In the genomic region with DNA sequence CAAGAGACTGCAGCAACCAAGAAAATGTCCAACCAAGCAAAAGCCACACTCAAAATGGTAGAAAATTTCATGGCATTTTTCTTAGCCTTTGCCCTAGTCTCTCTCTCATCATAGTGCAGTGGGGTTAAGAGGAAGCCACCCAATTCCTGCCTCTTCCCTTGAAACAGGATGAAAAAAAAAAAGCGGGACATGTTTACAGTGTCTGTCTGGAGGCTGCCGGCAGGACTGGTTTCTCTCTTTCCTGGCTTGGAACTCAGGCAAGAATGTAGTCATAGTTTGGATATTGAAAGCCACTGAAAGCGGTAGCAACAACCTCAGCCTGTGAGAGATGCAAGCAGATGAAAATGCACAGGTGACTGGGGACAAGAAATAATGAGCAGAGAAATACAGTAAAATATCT, we compare ENCODE assay signal across 2 cellular contexts.
TF ChIP-seq lines count a peak whose summit lies in the region.

No MANE protein-coding gene starts in this region.

TF ChIP-seq in SK-N-SH treated with all-trans-retinoic acid at 6 μM for 48 hours, 23 proteins besides CTCF, POLR2A, EP300 and RAD21:
- no peak for TF ChIP-seq ZNF565 (CRISPR knock-in tag; conservative IDR thresholded peaks at IDR 0.05; ENCODE audit: low read depth)
- no peak for TF ChIP-seq PPARA (CRISPR knock-in tag; IDR thresholded peaks at IDR 0.05; ENCODE audit: borderline replicate concordance)
- no peak for TF ChIP-seq SNAI2 (CRISPR knock-in tag; IDR thresholded peaks at IDR 0.05)
- TF ChIP-seq TOX (CRISPR knock-in tag; IDR thresholded peaks at IDR 0.05; ENCODE audit: borderline replicate concordance) = no peak
- TF ChIP-seq ZNF70 (CRISPR knock-in tag; IDR thresholded peaks at IDR 0.05) = no peak
- no peak for TF ChIP-seq TCF4 (CRISPR knock-in tag; IDR thresholded peaks at IDR 0.05; ENCODE audit: borderline replicate concordance)
- TF ChIP-seq, protein P1, sequence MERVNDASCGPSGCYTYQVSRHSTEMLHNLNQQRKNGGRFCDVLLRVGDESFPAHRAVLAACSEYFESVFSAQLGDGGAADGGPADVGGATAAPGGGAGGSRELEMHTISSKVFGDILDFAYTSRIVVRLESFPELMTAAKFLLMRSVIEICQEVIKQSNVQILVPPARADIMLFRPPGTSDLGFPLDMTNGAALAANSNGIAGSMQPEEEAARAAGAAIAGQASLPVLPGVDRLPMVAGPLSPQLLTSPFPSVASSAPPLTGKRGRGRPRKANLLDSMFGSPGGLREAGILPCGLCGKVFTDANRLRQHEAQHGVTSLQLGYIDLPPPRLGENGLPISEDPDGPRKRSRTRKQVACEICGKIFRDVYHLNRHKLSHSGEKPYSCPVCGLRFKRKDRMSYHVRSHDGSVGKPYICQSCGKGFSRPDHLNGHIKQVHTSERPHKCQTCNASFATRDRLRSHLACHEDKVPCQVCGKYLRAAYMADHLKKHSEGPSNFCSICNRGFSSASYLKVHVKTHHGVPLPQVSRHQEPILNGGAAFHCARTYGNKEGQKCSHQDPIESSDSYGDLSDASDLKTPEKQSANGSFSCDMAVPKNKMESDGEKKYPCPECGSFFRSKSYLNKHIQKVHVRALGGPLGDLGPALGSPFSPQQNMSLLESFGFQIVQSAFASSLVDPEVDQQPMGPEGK (CRISPR knock-in tag; IDR thresholded peaks at IDR 0.05; ENCODE audit: borderline replicate concordance) = no peak
- TF ChIP-seq ZC3H10 (CRISPR knock-in tag; IDR thresholded peaks at IDR 0.05) = no peak
- TF ChIP-seq ARNTL (CRISPR knock-in tag; IDR thresholded peaks at IDR 0.05; ENCODE audit: borderline replicate concordance, low read depth) = no peak
- no peak for TF ChIP-seq ZFP3 (CRISPR knock-in tag; IDR thresholded peaks at IDR 0.05)
- TF ChIP-seq, protein P2, sequence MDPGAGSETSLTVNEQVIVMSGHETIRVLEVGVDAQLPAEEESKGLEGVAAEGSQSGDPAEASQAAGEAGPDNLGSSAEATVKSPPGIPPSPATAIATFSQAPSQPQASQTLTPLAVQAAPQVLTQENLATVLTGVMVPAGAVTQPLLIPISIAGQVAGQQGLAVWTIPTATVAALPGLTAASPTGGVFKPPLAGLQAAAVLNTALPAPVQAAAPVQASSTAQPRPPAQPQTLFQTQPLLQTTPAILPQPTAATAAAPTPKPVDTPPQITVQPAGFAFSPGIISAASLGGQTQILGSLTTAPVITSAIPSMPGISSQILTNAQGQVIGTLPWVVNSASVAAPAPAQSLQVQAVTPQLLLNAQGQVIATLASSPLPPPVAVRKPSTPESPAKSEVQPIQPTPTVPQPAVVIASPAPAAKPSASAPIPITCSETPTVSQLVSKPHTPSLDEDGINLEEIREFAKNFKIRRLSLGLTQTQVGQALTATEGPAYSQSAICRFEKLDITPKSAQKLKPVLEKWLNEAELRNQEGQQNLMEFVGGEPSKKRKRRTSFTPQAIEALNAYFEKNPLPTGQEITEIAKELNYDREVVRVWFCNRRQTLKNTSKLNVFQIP (CRISPR knock-in tag; IDR thresholded peaks at IDR 0.05; ENCODE audit: borderline replicate concordance, low read depth) = no peak
- TF ChIP-seq ISL1 (CRISPR knock-in tag; IDR thresholded peaks at IDR 0.05) = no peak
- TF ChIP-seq BACH2 (CRISPR knock-in tag; IDR thresholded peaks at IDR 0.05; ENCODE audit: borderline replicate concordance) = no peak
- no peak for TF ChIP-seq ZFP30 (CRISPR knock-in tag; IDR thresholded peaks at IDR 0.05)
- no peak for TF ChIP-seq ZNF8 (CRISPR knock-in tag; IDR thresholded peaks at IDR 0.05)
- TF ChIP-seq, protein P3, sequence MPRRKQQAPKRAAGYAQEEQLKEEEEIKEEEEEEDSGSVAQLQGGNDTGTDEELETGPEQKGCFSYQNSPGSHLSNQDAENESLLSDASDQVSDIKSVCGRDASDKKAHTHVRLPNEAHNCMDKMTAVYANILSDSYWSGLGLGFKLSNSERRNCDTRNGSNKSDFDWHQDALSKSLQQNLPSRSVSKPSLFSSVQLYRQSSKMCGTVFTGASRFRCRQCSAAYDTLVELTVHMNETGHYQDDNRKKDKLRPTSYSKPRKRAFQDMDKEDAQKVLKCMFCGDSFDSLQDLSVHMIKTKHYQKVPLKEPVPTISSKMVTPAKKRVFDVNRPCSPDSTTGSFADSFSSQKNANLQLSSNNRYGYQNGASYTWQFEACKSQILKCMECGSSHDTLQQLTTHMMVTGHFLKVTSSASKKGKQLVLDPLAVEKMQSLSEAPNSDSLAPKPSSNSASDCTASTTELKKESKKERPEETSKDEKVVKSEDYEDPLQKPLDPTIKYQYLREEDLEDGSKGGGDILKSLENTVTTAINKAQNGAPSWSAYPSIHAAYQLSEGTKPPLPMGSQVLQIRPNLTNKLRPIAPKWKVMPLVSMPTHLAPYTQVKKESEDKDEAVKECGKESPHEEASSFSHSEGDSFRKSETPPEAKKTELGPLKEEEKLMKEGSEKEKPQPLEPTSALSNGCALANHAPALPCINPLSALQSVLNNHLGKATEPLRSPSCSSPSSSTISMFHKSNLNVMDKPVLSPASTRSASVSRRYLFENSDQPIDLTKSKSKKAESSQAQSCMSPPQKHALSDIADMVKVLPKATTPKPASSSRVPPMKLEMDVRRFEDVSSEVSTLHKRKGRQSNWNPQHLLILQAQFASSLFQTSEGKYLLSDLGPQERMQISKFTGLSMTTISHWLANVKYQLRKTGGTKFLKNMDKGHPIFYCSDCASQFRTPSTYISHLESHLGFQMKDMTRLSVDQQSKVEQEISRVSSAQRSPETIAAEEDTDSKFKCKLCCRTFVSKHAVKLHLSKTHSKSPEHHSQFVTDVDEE (CRISPR knock-in tag; IDR thresholded peaks at IDR 0.05) = no peak
TF ChIP-seq in SK-N-SH treated with all-trans-retinoic acid at 6 μM for 48 hours: peak in this region for 0.

TF ChIP-seq in SK-N-SH, 30 proteins besides CTCF, POLR2A, EP300 and RAD21:
- TF ChIP-seq TEAD4 (IDR thresholded peaks at IDR 0.05; ENCODE audit: borderline replicate concordance, insufficient read depth) (no peak), SMC3 (IDR thresholded peaks at IDR 0.05; ENCODE audit: low read depth, low read length) (no peak), SIN3A (IDR thresholded peaks at IDR 0.05; ENCODE audit: borderline replicate concordance, low read depth, low read length) (no peak), NFIC (IDR thresholded peaks at IDR 0.05; ENCODE audit: borderline replicate concordance) (no peak)
